ENCODE assay signal across 8 cellular contexts in genomic region chr20:34581341-34582189, GRCh38. TPM values are rescaled to one million over a fixed set of nuclear protein-coding genes. Genes with fewer than 3 reads are reported as not detected.
A peak's percentile ranks its signal among the peaks of the same experiment; 100 is the strongest.
DNase-seq lines count a peak whose midpoint lies in the region; ATAC-seq and TF ChIP-seq lines count a peak whose summit lies in the region.

No MANE protein-coding gene starts in this region.

- peak overlapping the region in 1 of 8 donors; percentile 13 for H3K4me3 Mint-ChIP-seq in CD4-positive, alpha-beta memory T cell

- POLR2A ChIA-PET in CD4-positive, alpha-beta memory T cell (lab: Charles Lee; ENCODE audit: partially characterized antibody), result no interaction called here

- H3K27me3 ChIP-seq in CD4-positive, alpha-beta memory T cell (ENCODE audit: insufficient read depth, low read length), result no peaks in the 10 kb centered on the region
- H3K27me3 ChIP-seq in brain microvascular endothelial cell (replicated peaks), result no peaks in the 10 kb centered on the region
- H3K27me3 ChIP-seq in uterus, result no peaks in the 10 kb centered on the region

- H3K9me3 ChIP-seq in CD4-positive, alpha-beta memory T cell (ENCODE audit: control insufficient read depth in 1 of 2, low read length in 2 of 2), result no peaks in the 10 kb centered on the region
- H3K9me3 ChIP-seq in uterus, result no peaks in the 10 kb centered on the region

- intact Hi-C loops in CD4-positive, alpha-beta memory T cell (cut with micrococcal nuclease), result no loop called here
- intact Hi-C loops in uterus (cut with DNase I; ENCODE audit: low total_unique reads), result no loop called here

- peaks cover 32% of the 10 kb centered on the region for H3K4me1 ChIP-seq in CD4-positive, alpha-beta memory T cell (ENCODE audit: insufficient read depth, low read length)
- H3K4me1 ChIP-seq in uterus, result peaks cover 3 to 6% of the 10 kb centered on the region in 2 donors

- no peak for TF ChIP-seq CTCF in brain microvascular endothelial cell (IDR thresholded peaks at IDR 0.05; ENCODE audit: low read depth, low read length, missing control alignments)
- TF ChIP-seq CTCF in uterus (IDR thresholded peaks at IDR 0.05), result no peak

- peaks cover 29 to 31% of the 10 kb centered on the region in 2 donors for H3K36me3 Mint-ChIP-seq in CD4-positive, alpha-beta memory T cell

- no peak for TF ChIP-seq POLR2A in uterus (IDR thresholded peaks at IDR 0.05)

- H3K4me3 ChIP-seq in CD4-positive, alpha-beta memory T cell (ENCODE audit: low read length in 2 of 2), result no peak overlapping the region
- no peak overlapping the region for H3K4me3 ChIP-seq in brain microvascular endothelial cell (ENCODE audit: low read depth, low read length)
- no peak overlapping the region for H3K4me3 ChIP-seq in uterus

- peaks cover 13 to 32% (median 27%) of the 10 kb centered on the region in 4 donors for H3K4me1 Mint-ChIP-seq in CD4-positive, alpha-beta memory T cell

- H3K27ac ChIP-seq in CD4-positive, alpha-beta memory T cell (ENCODE audit: low read depth, low read length), result no peak overlapping the region
- no peak overlapping the region for H3K27ac ChIP-seq in brain microvascular endothelial cell
- peak overlapping the region; percentile 74 to 81 for H3K27ac ChIP-seq in uterus

- peaks cover 6% of the 10 kb centered on the region for H3K36me3 ChIP-seq in CD4-positive, alpha-beta memory T cell (ENCODE audit: insufficient read depth, low read length)
- peaks cover 6% of the 10 kb centered on the region for H3K36me3 ChIP-seq in brain microvascular endothelial cell (replicated peaks)
- no peaks in the 10 kb centered on the region for H3K36me3 ChIP-seq in uterus

- peak; percentile 44 for ATAC-seq in HG03108 (IDR thresholded peaks at IDR 0.05; ENCODE audit: unreplicated experiment)
- ATAC-seq in GM18873 (IDR thresholded peaks at IDR 0.05; ENCODE audit: low FRiP score, unreplicated experiment), result no peak
- ATAC-seq in HG03354 (IDR thresholded peaks at IDR 0.05; ENCODE audit: poor library complexity, severe bottlenecking, unreplicated experiment), result no peak

- no peaks in the 10 kb centered on the region for H3K27me3 Mint-ChIP-seq in CD4-positive, alpha-beta memory T cell

- H3K9me3 Mint-ChIP-seq in CD4-positive, alpha-beta memory T cell, result no peaks in the 10 kb centered on the region

- DNase-seq in CD4-positive, alpha-beta memory T cell, result no peak
- DNase-seq in brain microvascular endothelial cell, result peak; percentile 17
- peak; percentile 43 for DNase-seq in mesenteric fat pad (ENCODE audit: low spot score)
- no peak for DNase-seq in uterus
- no peak for DNase-seq in NCI-H2171 treated with DMSO at 0.1 percent for 48 hours (lab: John Stamatoyannopoulos, UW)

- in situ Hi-C loops in brain microvascular endothelial cell (cut with HindIII; ENCODE audit: low pct_ligation_motif_present, low sequenced_read_pairs), result no loop called here

- peak overlapping the region; percentile 57 to 93 (median 90) for H3K27ac Mint-ChIP-seq in CD4-positive, alpha-beta memory T cell

- CTCF ChIA-PET in CD4-positive, alpha-beta memory T cell (lab: Charles Lee; ENCODE audit: partially characterized antibody), result no interaction called here

RNA-seq across cellular contexts. Expression of gene MAP1LC3A, which starts 23.0 kb away (rescaled TPM):
- 1 to 10 TPM; 2.1 to 2.8 TPM for total RNA-seq in CD4-positive, alpha-beta memory T cell
- polyA plus RNA-seq in CD4-positive, alpha-beta memory T cell, result 1 to 10 TPM; 3.7 to 7.9 TPM
- 48.1 TPM for total RNA-seq in mesenteric fat pad
- total RNA-seq in uterus, result 10 to 100 TPM in 3 of 4 donors, 1 to 10 TPM in 1; 6.7 to 57.1 (median 20.0) TPM

Comparison
In these comparisons a context has a peak if more than half of its experiments do, and no peak if none do; other contexts are left out.
1. DNase-seq: peak in brain microvascular endothelial cell (single experiment) and mesenteric fat pad (single experiment); none in CD4-positive, alpha-beta memory T cell (0 of 5), uterus (0 of 2) and NCI-H2171 treated with DMSO at 0.1 percent for 48 hours (single experiment).
2. H3K27ac ChIP-seq: peak in uterus (2 of 2); none in CD4-positive, alpha-beta memory T cell (single experiment) and brain microvascular endothelial cell (single experiment).